In genomic region chr9:124347206-124347967, GRCh38 we compare ENCODE assay signal across 28 cellular contexts.
DNase-seq lines count a peak whose midpoint lies in the region; ATAC-seq, FAIRE-seq and TF ChIP-seq lines count a peak whose summit lies in the region.
"Had no signal": no experiment of that assay in that cellular context is flagged by ENCODE, and none has a peak within 500 bp of the region (broad histone marks: within the 10 kb centered on the region; RNA-seq: fewer than 3 reads in every experiment).

No MANE protein-coding gene starts in this region.

- H3K27ac Mint-ChIP-seq in natural killer cell treated with Interleukin-12 subunit alpha and Interleukin-12 subunit beta and Interleukin-15 and Interleukin-18, amount 100 ng/mL, for 72 hours, result no peak overlapping the region
- peak overlapping the region in 1 of 2 donors; percentile 75 for H3K27ac Mint-ChIP-seq in natural killer cell
- H3K27ac Mint-ChIP-seq in mesothelial cell of epicardium, result peak overlapping the region; percentile 9
- no peak overlapping the region for H3K27ac Mint-ChIP-seq in Calu3 (ENCODE audit: unreplicated experiment)
- H3K27ac Mint-ChIP-seq: activated naive CD4-positive, alpha-beta T cell treated with anti-CD3 and anti-CD28 coated beads, Interleukin-2, amount 10 ng/mL, durations not matched to agents 7 days and 5 days; stimulated activated naive CD8-positive, alpha-beta T cell treated with anti-CD3 and anti-CD28 coated beads, Interleukin-15, Interleukin-2, amounts not matched to agents 100 ng/mL and 50 ng/mL, for 24 hours had no signal

- FAIRE-seq in K562 (lab: Jason Lieb, UNC), result no peak
- FAIRE-seq: bronchial epithelial cell, D721Med, pancreas had no signal

- H3K27me3 ChIP-seq in K562 (ENCODE audit: control insufficient read depth in 2 of 2, insufficient read depth in 2 of 2, low read length in 2 of 2), result no peaks in the 10 kb centered on the region
- H3K27me3 ChIP-seq: colonic mucosa, pancreas, right lobe of liver, vagina had no signal

- no peaks in the 10 kb centered on the region for H3K9me3 Mint-ChIP-seq in natural killer cell treated with Interleukin-12 subunit alpha and Interleukin-12 subunit beta and Interleukin-15 and Interleukin-18, amount 100 ng/mL, for 72 hours
- no peaks in the 10 kb centered on the region for H3K9me3 Mint-ChIP-seq in natural killer cell
- H3K9me3 Mint-ChIP-seq in mesothelial cell of epicardium, result no peaks in the 10 kb centered on the region
- no peaks in the 10 kb centered on the region for H3K9me3 Mint-ChIP-seq in Calu3 (ENCODE audit: low read depth, unreplicated experiment)
- H3K9me3 Mint-ChIP-seq: activated naive CD4-positive, alpha-beta T cell treated with anti-CD3 and anti-CD28 coated beads, Interleukin-2, amount 10 ng/mL, durations not matched to agents 7 days and 5 days; naive B cell; stimulated activated naive CD8-positive, alpha-beta T cell treated with anti-CD3 and anti-CD28 coated beads, Interleukin-15, Interleukin-2, amounts not matched to agents 100 ng/mL and 50 ng/mL, for 24 hours had no signal

- no peaks in the 10 kb centered on the region for H3K9me3 ChIP-seq in K562 (replicated peaks; ENCODE audit: control insufficient read depth, insufficient read depth, low read depth, low read length)
- H3K9me3 ChIP-seq: colonic mucosa, pancreas, right lobe of liver, vagina had no signal

- DNase-seq in natural killer cell treated with Interleukin-12 subunit alpha and Interleukin-12 subunit beta and Interleukin-15 and Interleukin-18, amount 100 ng/mL, for 72 hours (ENCODE audit: low spot score), result peak; percentile 44
- DNase-seq in natural killer cell (no peak), K562 (ENCODE audit: extremely low read depth in 1 of 4, low spot score in 3 of 4) (peak in 1 of 4 experiments; percentile 15), mesothelial cell of epicardium (ENCODE audit: low spot score in 2 of 2, unreplicated experiment in 2 of 2) (no peak), NOMO-1 (lab: John Stamatoyannopoulos, UW; ENCODE audit: unreplicated experiment in 2 of 2) (no peak), ecto neural progenitor cell (ENCODE audit: low spot score) (no peak), Calu3 (no peak)
- no peak for DNase-seq in activated CD4-positive, alpha-beta T cell treated with anti-CD3 and anti-CD28 coated beads, Interleukin-2, amount 50 U/mL, for 1 hour
- DNase-seq: activated CD8-positive, alpha-beta memory T cell treated with anti-CD3 and anti-CD28 coated beads for 24 hours; activated naive CD4-positive, alpha-beta T cell treated with anti-CD3 and anti-CD28 coated beads, Interleukin-2, amount 10 ng/mL, durations not matched to agents 7 days and 5 days; amygdala; colonic mucosa; kidney glomerular epithelial cell; mesendoderm; naive B cell; NCI-H1105 treated with DMSO at 0.1 percent for 48 hours; NCI-H2029 treated with DMSO at 0.1 percent for 48 hours; NCI-H446; NCI-H82; SHP77; SW 1271 had no signal

- TF ChIP-seq EP300 in K562 (IDR thresholded peaks at IDR 0.05; ENCODE audit: low read length), result no peak

- CTCF ChIA-PET in K562 (lab: Yijun Ruan, JAX; ENCODE audit: low intra/inter-chr PET ratio), result no interaction called here
- CTCF ChIA-PET in Calu3 (lab: Charles Lee), result no interaction called here

- H3K36me3 Mint-ChIP-seq in natural killer cell treated with Interleukin-12 subunit alpha and Interleukin-12 subunit beta and Interleukin-15 and Interleukin-18, amount 100 ng/mL, for 72 hours, result no peaks in the 10 kb centered on the region
- no peaks in the 10 kb centered on the region for H3K36me3 Mint-ChIP-seq in natural killer cell
- H3K36me3 Mint-ChIP-seq in mesothelial cell of epicardium, result peaks cover 20% of the 10 kb centered on the region
- H3K36me3 Mint-ChIP-seq in Calu3 (ENCODE audit: insufficient read depth, unreplicated experiment), result peaks cover 48% of the 10 kb centered on the region

- no peak for ATAC-seq in natural killer cell treated with Interleukin-12 subunit alpha and Interleukin-12 subunit beta and Interleukin-15 and Interleukin-18, amount 100 ng/mL, for 72 hours
- ATAC-seq in natural killer cell (no peak), K562 (no peak; the same call in 1 of the 3 replicates)
- ATAC-seq: pancreas, right lobe of liver had no signal

- TF ChIP-seq CTCF in natural killer cell (IDR thresholded peaks at IDR 0.05) (no peak), K562 (IDR thresholded peaks at IDR 0.05 in 2 of 3, conservative IDR thresholded peaks at IDR 0.05 in 1 of 3; ENCODE audit: insufficient read depth in 2 of 3, low read depth in 1 of 3, low read length in 3 of 3) (no peak), mesothelial cell of epicardium (IDR thresholded peaks at IDR 0.05; ENCODE audit: unreplicated experiment) (no peak), Calu3 (IDR thresholded peaks at IDR 0.05; ENCODE audit: unreplicated experiment) (no peak)

- peaks cover 0 to 34% of the 10 kb centered on the region in 2 experiments; a peak in 3 of 5 replicates for H3K4me1 ChIP-seq in K562 (replicated peaks in 1 of 2; ENCODE audit: control insufficient read depth in 2 of 2, insufficient read depth in 2 of 2, low read length in 2 of 2)
- H3K4me1 ChIP-seq: colonic mucosa, pancreas had no signal

- peaks cover 4% of the 10 kb centered on the region; the same call in 1 of the 2 replicates for H4K20me1 ChIP-seq in K562 (replicated peaks; ENCODE audit: control insufficient read depth, insufficient read depth, low read length)

- POLR2A ChIA-PET in K562 (lab: Yijun Ruan, JAX), result interaction anchor here (0.6 to 1.0 kb wide), 5 partner anchors 11 to 312 kb away, joined by 3 read pairs; no protein-coding TSS in a partner anchor

- H3K4me2 ChIP-seq in K562 (ENCODE audit: insufficient read depth, low read length), result no peak overlapping the region

- no peaks in the 10 kb centered on the region for H3K79me2 ChIP-seq in K562 (ENCODE audit: control insufficient read depth, insufficient read depth, low read length)

- 55% methylated on average over 24 of the region's 26 CpGs for WGBS in K562 (ENCODE audit: insufficient coverage, low coverage, missing lambda C conversion rate)

- BruUV-seq in K562 (replicated peaks; lab: Mats Ljungman, UMichigan) (no TSS peak), Calu3 (replicated peaks; lab: Mats Ljungman, UMichigan) (no TSS peak)

- H3K4me3 ChIP-seq in K562, result no peak overlapping the region
- H3K4me3 ChIP-seq: colonic mucosa, pancreas, right lobe of liver, vagina had no signal

- peak overlapping the region in 1 of 2 experiments; percentile 5; a peak in 2 of 4 replicates for H3K9ac ChIP-seq in K562 (ENCODE audit: insufficient read depth in 1 of 2, low read depth in 2 of 2, low read length in 2 of 2)

- no peak overlapping the region for H3K27ac ChIP-seq in K562 (ENCODE audit: extremely low read depth, low read depth, low read length)
- H3K27ac ChIP-seq: colonic mucosa, pancreas, right lobe of liver, vagina had no signal

- in situ Hi-C loops in K562 (cut with MboI), result no loop called here

- H3K9me1 ChIP-seq in K562 (ENCODE audit: control insufficient read depth, insufficient read depth, low read length), result peaks cover 3% of the 10 kb centered on the region

- peaks cover 0 to 2% of the 10 kb centered on the region in 2 donors for H3K4me1 Mint-ChIP-seq in natural killer cell treated with Interleukin-12 subunit alpha and Interleukin-12 subunit beta and Interleukin-15 and Interleukin-18, amount 100 ng/mL, for 72 hours (ENCODE audit: low read depth in 2 of 2)
- H3K4me1 Mint-ChIP-seq in natural killer cell, result no peaks in the 10 kb centered on the region
- H3K4me1 Mint-ChIP-seq in mesothelial cell of epicardium, result peaks cover 5% of the 10 kb centered on the region
- H3K4me1 Mint-ChIP-seq in Calu3 (ENCODE audit: low read depth, unreplicated experiment), result no peaks in the 10 kb centered on the region
- H3K4me1 Mint-ChIP-seq: activated naive CD4-positive, alpha-beta T cell treated with anti-CD3 and anti-CD28 coated beads, Interleukin-2, amount 10 ng/mL, durations not matched to agents 7 days and 5 days; CD14-positive monocyte; naive B cell had no signal

- no peak overlapping the region for H2AFZ ChIP-seq in K562 (ENCODE audit: low read depth, low read length)

- no peak for TF ChIP-seq RAD21 in K562 (CRISPR knock-in tag; conservative IDR thresholded peaks at IDR 0.05 in 1 of 2, IDR thresholded peaks at IDR 0.05 in 1 of 2)

- intact Hi-C loops in natural killer cell (cut with micrococcal nuclease), result no loop called here
- intact Hi-C loops in K562 (cut with micrococcal nuclease), result no loop called here
- intact Hi-C loops in Calu3 (cut with micrococcal nuclease; ENCODE audit: unreplicated experiment), result no loop called here

- TF ChIP-seq POLR2A in K562 (conservative IDR thresholded peaks at IDR 0.05), result no peak

- peaks cover 64% of the 10 kb centered on the region for H3K36me3 ChIP-seq in K562 (ENCODE audit: control insufficient read depth, insufficient read depth, low read length)

- H3K27me3 Mint-ChIP-seq in natural killer cell treated with Interleukin-12 subunit alpha and Interleukin-12 subunit beta and Interleukin-15 and Interleukin-18, amount 100 ng/mL, for 72 hours, result no peaks in the 10 kb centered on the region
- H3K27me3 Mint-ChIP-seq in natural killer cell (ENCODE audit: low read depth in 2 of 2), result no peaks in the 10 kb centered on the region
- no peaks in the 10 kb centered on the region for H3K27me3 Mint-ChIP-seq in mesothelial cell of epicardium (ENCODE audit: low read depth)
- H3K27me3 Mint-ChIP-seq in Calu3 (ENCODE audit: unreplicated experiment), result no peaks in the 10 kb centered on the region
- H3K27me3 Mint-ChIP-seq: activated naive CD4-positive, alpha-beta T cell treated with anti-CD3 and anti-CD28 coated beads, Interleukin-2, amount 10 ng/mL, durations not matched to agents 7 days and 5 days; naive B cell; stimulated activated naive CD8-positive, alpha-beta T cell treated with anti-CD3 and anti-CD28 coated beads, Interleukin-15, Interleukin-2, amounts not matched to agents 100 ng/mL and 50 ng/mL, for 24 hours had no signal

- H3K4me3 Mint-ChIP-seq in natural killer cell treated with Interleukin-12 subunit alpha and Interleukin-12 subunit beta and Interleukin-15 and Interleukin-18, amount 100 ng/mL, for 72 hours, result no peak overlapping the region
- H3K4me3 Mint-ChIP-seq in natural killer cell, result no peak overlapping the region
- H3K4me3 Mint-ChIP-seq in mesothelial cell of epicardium, result no peak overlapping the region
- no peak overlapping the region for H3K4me3 Mint-ChIP-seq in Calu3 (ENCODE audit: low read depth, unreplicated experiment)
- H3K4me3 Mint-ChIP-seq: activated naive CD4-positive, alpha-beta T cell treated with anti-CD3 and anti-CD28 coated beads, Interleukin-2, amount 10 ng/mL, durations not matched to agents 7 days and 5 days; CD14-positive monocyte; naive B cell; stimulated activated naive CD8-positive, alpha-beta T cell treated with anti-CD3 and anti-CD28 coated beads, Interleukin-15, Interleukin-2, amounts not matched to agents 100 ng/mL and 50 ng/mL, for 24 hours had no signal

TF ChIP-seq in K562, 482 proteins besides CTCF, POLR2A, EP300 and RAD21:
- TF ChIP-seq FOXA1 (IDR thresholded peaks at IDR 0.05; ENCODE audit: borderline replicate concordance) (no peak), PTTG1 (tag; IDR thresholded peaks at IDR 0.05; ENCODE audit: low read depth) (no peak), CBFA2T3 (IDR thresholded peaks at IDR 0.05) (peak; percentile 44), SMARCC2 (IDR thresholded peaks at IDR 0.05; ENCODE audit: low read depth) (no peak), RFX1 (IDR thresholded peaks at IDR 0.05) (no peak)
